11 cellular contexts compared by ENCODE assay signal in the genomic region with DNA sequence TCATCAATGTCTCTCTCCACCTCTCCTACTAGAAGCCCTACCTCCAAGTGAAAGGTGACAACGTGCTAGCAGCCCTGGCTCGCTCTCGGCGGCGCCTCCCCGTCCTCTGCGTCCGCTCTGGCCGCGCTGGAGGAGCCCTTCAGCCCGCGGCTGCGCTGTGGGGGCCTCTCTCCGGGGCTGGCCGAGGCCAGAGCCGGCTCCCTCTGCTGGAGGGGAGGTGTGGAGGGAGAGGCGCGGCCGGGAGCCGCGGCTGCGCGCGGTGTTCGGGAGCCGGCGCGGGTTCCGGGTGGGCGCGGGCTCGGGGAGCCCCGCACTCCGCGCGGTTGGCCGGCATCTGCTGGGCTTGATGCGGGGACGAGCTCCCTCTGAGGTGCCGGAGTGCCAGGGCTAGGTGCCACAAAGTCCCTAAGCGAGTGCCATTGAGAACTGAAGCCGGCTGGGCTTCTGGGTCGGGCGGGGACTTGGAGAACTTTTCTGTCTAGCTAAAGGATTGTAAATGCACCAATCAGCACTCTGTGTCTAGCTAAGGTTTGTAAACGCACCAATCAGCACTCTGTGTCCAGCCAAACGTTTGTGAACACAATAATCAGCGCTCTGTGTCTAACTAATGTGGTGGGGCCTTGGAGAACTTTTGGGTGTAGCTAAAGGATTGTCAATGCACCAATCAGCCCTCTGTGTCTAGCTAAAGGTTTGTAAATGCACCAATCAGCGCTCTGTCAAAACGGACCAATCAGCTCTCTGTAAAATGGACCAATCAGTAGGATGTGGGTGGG.
DNase-seq lines count a peak whose midpoint lies in the region; ATAC-seq and TF ChIP-seq lines count a peak whose summit lies in the region.
"Had no signal": no experiment of that assay in that cellular context is flagged by ENCODE, and none has a peak within 500 bp of the region (broad histone marks: within the 10 kb centered on the region; RNA-seq: fewer than 3 reads in every experiment).

No MANE protein-coding gene starts in this region.

- DNase-seq in activated naive CD4-positive, alpha-beta T cell treated with anti-CD3 and anti-CD28 coated beads for 36 hours: peak; percentile 4
- DNase-seq in activated naive CD4-positive, alpha-beta T cell treated with Interleukin-2 at 50 U/mL for 16 hours: no peak
- DNase-seq in SK-N-SH: peak; percentile 28
- peak in 1 of 2 donors; percentile 50 for DNase-seq in heart right ventricle
- peak; percentile 68 for DNase-seq in testis
- DNase-seq in dorsolateral prefrontal cortex: no peak
- no peak for DNase-seq in stimulated activated naive CD4-positive, alpha-beta T cell (lab: John Stamatoyannopoulos, UW)
- DNase-seq in pons (ENCODE audit: low spot score): no peak
- DNase-seq: BE2C, OCI-M1 had no signal

- 25% methylated on average over 32 of the region's 49 CpGs for WGBS in SK-N-SH (ENCODE audit: low lambda C conversion rate)
- WGBS in heart right ventricle, 2 donors: 52 to 56% methylated on average over 48 to 49 of the region's 49 CpGs
- WGBS in testis, 2 donors: 41 to 48% methylated on average over 42 to 48 of the region's 49 CpGs

- H3K4me3 Mint-ChIP-seq in activated naive CD4-positive, alpha-beta T cell treated with anti-CD3 and anti-CD28 coated beads for 36 hours: peak overlapping the region; percentile 11
- H3K4me3 Mint-ChIP-seq: activated T-helper 17 cell treated with anti-CD3 and anti-CD28 coated beads, Interleukin-2, amount 50 U/mL, for 72 hours had no signal

- peak; percentile 42 to 91 (median 77) for ATAC-seq in heart right ventricle
- ATAC-seq: activated T-helper 17 cell treated with anti-CD3 and anti-CD28 coated beads, Interleukin-2, amount 50 U/mL, for 72 hours had no signal

- peaks cover 3% of the 10 kb centered on the region for H3K4me1 Mint-ChIP-seq in activated naive CD4-positive, alpha-beta T cell treated with anti-CD3 and anti-CD28 coated beads for 36 hours (ENCODE audit: low read depth)
- H3K4me1 Mint-ChIP-seq: activated T-helper 17 cell treated with anti-CD3 and anti-CD28 coated beads, Interleukin-2, amount 50 U/mL, for 72 hours had no signal

- H4K20me1 ChIP-seq in SK-N-SH (ENCODE audit: insufficient read depth): no peaks in the 10 kb centered on the region

- no peaks in the 10 kb centered on the region for H3K36me3 Mint-ChIP-seq in activated naive CD4-positive, alpha-beta T cell treated with anti-CD3 and anti-CD28 coated beads for 36 hours (ENCODE audit: low read depth)

- H3K4me3 ChIP-seq in SK-N-SH (ENCODE audit: low read depth in 2 of 2, low read length in 1 of 2) (peak overlapping the region; percentile 44 to 59), heart right ventricle (peak overlapping the region in 5 of 10 donors; percentile 24 to 41 (median 31)), testis (peak overlapping the region; percentile 41 to 55), dorsolateral prefrontal cortex (peak overlapping the region in 5 of 59 donors; percentile 5 to 34 (median 17))

- H3K9ac ChIP-seq in SK-N-SH: peak overlapping the region; percentile 42; the same call in 1 of the 2 replicates

- H3K36me3 ChIP-seq in SK-N-SH (replicated peaks in 1 of 2; ENCODE audit: control insufficient read depth in 1 of 2, insufficient read depth in 2 of 2, low read length in 1 of 2): no peaks in the 10 kb centered on the region
- H3K36me3 ChIP-seq in heart right ventricle: no peaks in the 10 kb centered on the region
- no peaks in the 10 kb centered on the region for H3K36me3 ChIP-seq in testis (ENCODE audit: low read depth, missing control alignments)
- H3K36me3 ChIP-seq: BE2C had no signal

- TF ChIP-seq RAD21 in SK-N-SH (IDR thresholded peaks at IDR 0.05; ENCODE audit: low read length): no peak

- H3K27ac ChIP-seq in SK-N-SH (ENCODE audit: low read depth in 2 of 2, low read length in 1 of 2) (no peak overlapping the region), heart right ventricle (peak overlapping the region in 3 of 10 donors; percentile 53 to 63 (median 53)), testis (peak overlapping the region; percentile 32 to 77), dorsolateral prefrontal cortex (no peak overlapping the region)

- TF ChIP-seq EP300 in SK-N-SH (IDR thresholded peaks at IDR 0.05; ENCODE audit: borderline replicate concordance in 1 of 2, low read depth in 1 of 2, low read length in 1 of 2): no peak

- H2AFZ ChIP-seq in SK-N-SH (ENCODE audit: low read depth): peak overlapping the region; percentile 79

- CTCF ChIA-PET in activated naive CD4-positive, alpha-beta T cell treated with anti-CD3 and anti-CD28 coated beads for 36 hours (lab: Charles Lee): no interaction called here
- CTCF ChIA-PET in SK-N-SH (lab: Yijun Ruan, JAX): interaction anchor here (0.8 kb wide), 1 partner anchor 23 kb away, joined by 3 read pairs; no protein-coding TSS in a partner anchor

- H3K9me3 ChIP-seq in SK-N-SH (no peaks in the 10 kb centered on the region), heart right ventricle (no peaks in the 10 kb centered on the region), testis (no peaks in the 10 kb centered on the region)
- H3K9me3 ChIP-seq: BE2C had no signal

- TF ChIP-seq POLR2A in testis (IDR thresholded peaks at IDR 0.05): no peak

- POLR2A ChIA-PET in SK-N-SH (lab: Yijun Ruan, JAX): no interaction called here

- no peak overlapping the region for H3K27ac Mint-ChIP-seq in activated naive CD4-positive, alpha-beta T cell treated with anti-CD3 and anti-CD28 coated beads for 36 hours
- H3K27ac Mint-ChIP-seq: activated T-helper 17 cell treated with anti-CD3 and anti-CD28 coated beads, Interleukin-2, amount 50 U/mL, for 72 hours had no signal

- H3K9me3 Mint-ChIP-seq in activated naive CD4-positive, alpha-beta T cell treated with anti-CD3 and anti-CD28 coated beads for 36 hours: no peaks in the 10 kb centered on the region
- H3K9me3 Mint-ChIP-seq: activated T-helper 17 cell treated with anti-CD3 and anti-CD28 coated beads, Interleukin-2, amount 50 U/mL, for 72 hours had no signal

- peaks cover 21% of the 10 kb centered on the region for H3K27me3 Mint-ChIP-seq in activated naive CD4-positive, alpha-beta T cell treated with anti-CD3 and anti-CD28 coated beads for 36 hours (ENCODE audit: low read depth)

- H3K27me3 ChIP-seq in SK-N-SH (ENCODE audit: insufficient read depth) (no peaks in the 10 kb centered on the region), heart right ventricle (no peaks in the 10 kb centered on the region), testis (no peaks in the 10 kb centered on the region), dorsolateral prefrontal cortex (peaks cover 0 to 22% (median 0%) of the 10 kb centered on the region in 45 donors)
- H3K27me3 ChIP-seq: BE2C had no signal

- peak overlapping the region; percentile 73; the same call in 1 of the 2 replicates for H3K4me2 ChIP-seq in SK-N-SH

- no peaks in the 10 kb centered on the region for H3K79me2 ChIP-seq in SK-N-SH (ENCODE audit: insufficient read depth)

- TF ChIP-seq CTCF in SK-N-SH (IDR thresholded peaks at IDR 0.05) (peak; percentile 40), heart right ventricle (IDR thresholded peaks at IDR 0.05) (peak in 4 of 9 donors; percentile 10 to 41 (median 28)), testis (IDR thresholded peaks at IDR 0.05) (peak in 1 of 3 experiments; percentile 29), dorsolateral prefrontal cortex (IDR thresholded peaks at IDR 0.05 in 54 of 56, conservative IDR thresholded peaks at IDR 0.05 in 2 of 56; ENCODE audit: low read depth in 1 of 56, partially characterized antibody in 56 of 56) (no peak)

- no peaks in the 10 kb centered on the region for H3K9me2 ChIP-seq in SK-N-SH

- intact Hi-C loops in activated naive CD4-positive, alpha-beta T cell treated with anti-CD3 and anti-CD28 coated beads for 36 hours (cut with micrococcal nuclease): no loop called here
- intact Hi-C loops in heart right ventricle (cut with DNase I): no loop called here
- intact Hi-C loops in testis (cut with DNase I; ENCODE audit: low total_unique reads): no loop called here
- intact Hi-C loops in dorsolateral prefrontal cortex (cut with DNase I): no loop called here

- H3F3A ChIP-seq in SK-N-SH (replicated peaks; ENCODE audit: insufficient read depth): no peaks in the 10 kb centered on the region

- H3K4me1 ChIP-seq in SK-N-SH (ENCODE audit: control insufficient read depth in 1 of 2, insufficient read depth in 2 of 2, low read depth in 1 of 2, low read length in 1 of 2) (no peaks in the 10 kb centered on the region), heart right ventricle (no peaks in the 10 kb centered on the region), testis (no peaks in the 10 kb centered on the region)
- H3K4me1 ChIP-seq: BE2C had no signal

TF ChIP-seq in SK-N-SH, 30 proteins besides CTCF, POLR2A, EP300 and RAD21 (continues in another document):
- TF ChIP-seq SIN3A (IDR thresholded peaks at IDR 0.05; ENCODE audit: borderline replicate concordance, low read depth, low read length): no peak
- TF ChIP-seq, protein P1, sequence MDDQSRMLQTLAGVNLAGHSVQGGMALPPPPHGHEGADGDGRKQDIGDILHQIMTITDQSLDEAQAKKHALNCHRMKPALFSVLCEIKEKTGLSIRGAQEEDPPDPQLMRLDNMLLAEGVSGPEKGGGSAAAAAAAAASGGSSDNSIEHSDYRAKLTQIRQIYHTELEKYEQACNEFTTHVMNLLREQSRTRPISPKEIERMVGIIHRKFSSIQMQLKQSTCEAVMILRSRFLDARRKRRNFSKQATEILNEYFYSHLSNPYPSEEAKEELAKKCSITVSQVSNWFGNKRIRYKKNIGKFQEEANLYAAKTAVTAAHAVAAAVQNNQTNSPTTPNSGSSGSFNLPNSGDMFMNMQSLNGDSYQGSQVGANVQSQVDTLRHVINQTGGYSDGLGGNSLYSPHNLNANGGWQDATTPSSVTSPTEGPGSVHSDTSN (IDR thresholded peaks at IDR 0.05): no peak
- TF ChIP-seq, protein P2, sequence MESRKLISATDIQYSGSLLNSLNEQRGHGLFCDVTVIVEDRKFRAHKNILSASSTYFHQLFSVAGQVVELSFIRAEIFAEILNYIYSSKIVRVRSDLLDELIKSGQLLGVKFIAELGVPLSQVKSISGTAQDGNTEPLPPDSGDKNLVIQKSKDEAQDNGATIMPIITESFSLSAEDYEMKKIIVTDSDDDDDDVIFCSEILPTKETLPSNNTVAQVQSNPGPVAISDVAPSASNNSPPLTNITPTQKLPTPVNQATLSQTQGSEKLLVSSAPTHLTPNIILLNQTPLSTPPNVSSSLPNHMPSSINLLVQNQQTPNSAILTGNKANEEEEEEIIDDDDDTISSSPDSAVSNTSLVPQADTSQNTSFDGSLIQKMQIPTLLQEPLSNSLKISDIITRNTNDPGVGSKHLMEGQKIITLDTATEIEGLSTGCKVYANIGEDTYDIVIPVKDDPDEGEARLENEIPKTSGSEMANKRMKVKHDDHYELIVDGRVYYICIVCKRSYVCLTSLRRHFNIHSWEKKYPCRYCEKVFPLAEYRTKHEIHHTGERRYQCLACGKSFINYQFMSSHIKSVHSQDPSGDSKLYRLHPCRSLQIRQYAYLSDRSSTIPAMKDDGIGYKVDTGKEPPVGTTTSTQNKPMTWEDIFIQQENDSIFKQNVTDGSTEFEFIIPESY (IDR thresholded peaks at IDR 0.05; ENCODE audit: borderline replicate concordance, low read depth): no peak
- peak; percentile 54 for TF ChIP-seq NRF1 (IDR thresholded peaks at IDR 0.05; ENCODE audit: low read depth, low read length)
- TF ChIP-seq ELF1 (IDR thresholded peaks at IDR 0.05): no peak

Comparison
In these comparisons a context has a peak if more than half of its experiments do, and no peak if none do; other contexts are left out.
1. DNase-seq: peak in activated naive CD4-positive, alpha-beta T cell treated with anti-CD3 and anti-CD28 coated beads for 36 hours (single experiment), SK-N-SH (single experiment) and testis (single experiment); none in activated naive CD4-positive, alpha-beta T cell treated with Interleukin-2 at 50 U/mL for 16 hours (single experiment), dorsolateral prefrontal cortex (0 of 10), stimulated activated naive CD4-positive, alpha-beta T cell (0 of 6) and pons (single experiment).
2. H3K27ac ChIP-seq: peak in testis (2 of 2); none in SK-N-SH (0 of 2) and dorsolateral prefrontal cortex (0 of 59).